In the genomic region with DNA sequence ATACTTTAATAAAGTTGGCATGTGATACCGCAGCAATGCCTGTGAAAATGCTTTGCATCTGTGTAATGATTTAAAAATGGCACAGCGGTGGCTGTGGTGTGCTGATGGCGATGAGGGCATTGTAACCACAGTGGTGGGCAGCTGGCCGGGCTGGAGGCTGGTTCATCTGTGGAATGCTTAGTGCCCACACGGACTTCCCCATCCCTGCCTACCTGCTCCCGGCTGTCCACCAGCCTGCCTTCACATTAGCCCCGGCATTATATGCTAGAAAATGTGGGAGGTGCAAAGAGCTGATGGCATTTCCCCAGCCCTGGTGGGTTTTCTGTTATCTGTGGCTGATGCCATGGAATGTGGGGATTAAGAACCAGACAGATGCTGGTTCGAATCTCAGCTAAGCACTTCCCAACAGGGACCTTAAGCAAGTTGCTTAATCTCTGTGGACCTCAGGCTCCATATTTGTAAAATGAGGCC, we compare ENCODE assay signal across 18 cellular contexts. TPM values are rescaled to one million over a fixed set of nuclear protein-coding genes. Genes with fewer than 3 reads are reported as not detected.
DNase-seq lines count a peak whose midpoint lies in the region; ATAC-seq and TF ChIP-seq lines count a peak whose summit lies in the region.
"Had no signal": no experiment of that assay in that cellular context is flagged by ENCODE, and none has a peak within 500 bp of the region (broad histone marks: within the 10 kb centered on the region; RNA-seq: fewer than 3 reads in every experiment).

No MANE protein-coding gene starts in this region.

- no peak overlapping the region for H2BK120ac ChIP-seq in mesenchymal stem cell (ENCODE audit: low read depth, low read length)

- BruUV-seq in Panc1 (replicated peaks; lab: Mats Ljungman, UMichigan), result no TSS peak

- TF ChIP-seq RAD21 in SK-N-SH (IDR thresholded peaks at IDR 0.05; ENCODE audit: low read length), result no peak

- POLR2A ChIA-PET in Panc1 (lab: Charles Lee), result interaction anchor here (0.6 kb wide), 1 partner anchor 506 kb away, joined by 3 read pairs; no protein-coding TSS in a partner anchor
- POLR2A ChIA-PET in SK-N-SH (lab: Yijun Ruan, JAX), result interaction anchor here (0.7 to 1.4 kb wide), 3 partner anchors 15 to 55 kb away, joined by 3 to 5 read pairs (median 3); no protein-coding TSS in a partner anchor

- no peak overlapping the region for H2AK5ac ChIP-seq in mesenchymal stem cell (ENCODE audit: low read length, severe bottlenecking)

- H3K4me2 ChIP-seq in mesenchymal stem cell (ENCODE audit: low read length, poor library complexity, severe bottlenecking) (no peak overlapping the region), SK-N-SH (no peak overlapping the region)
- H3K4me2 ChIP-seq: GM23338 had no signal

- H4K91ac ChIP-seq in mesenchymal stem cell (ENCODE audit: low read length), result no peak overlapping the region

- no peak overlapping the region for H2AFZ ChIP-seq in mesenchymal stem cell (ENCODE audit: low read depth, low read length)
- H2AFZ ChIP-seq in SK-N-SH (ENCODE audit: low read depth), result no peak overlapping the region
- H2AFZ ChIP-seq: GM23338 had no signal

- H4K20me1 ChIP-seq in SK-N-SH (ENCODE audit: insufficient read depth), result peaks cover 100% of the 10 kb centered on the region

- CTCF ChIA-PET in Panc1 (lab: Charles Lee) (interaction anchor here (1.2 kb wide), 1 partner anchor 8 kb away, joined by 7 read pairs; no protein-coding TSS in a partner anchor), SK-N-SH (lab: Yijun Ruan, JAX) (interaction anchor here (1.0 to 3.5 kb wide), 7 partner anchors 11 to 114 kb away, joined by 3 to 14 read pairs (median 6); no protein-coding TSS in a partner anchor)

- no peaks in the 10 kb centered on the region for H3K27me3 ChIP-seq in Panc1 (ENCODE audit: control insufficient read depth, insufficient read depth, low read length)
- H3K27me3 ChIP-seq in mesenchymal stem cell (ENCODE audit: control insufficient read depth in 1 of 2, insufficient read depth in 1 of 2, low read length in 2 of 2), result no peaks in the 10 kb centered on the region
- no peaks in the 10 kb centered on the region for H3K27me3 ChIP-seq in thoracic aorta (replicated peaks; ENCODE audit: insufficient read depth)
- no peaks in the 10 kb centered on the region for H3K27me3 ChIP-seq in SK-N-SH (ENCODE audit: insufficient read depth)
- H3K27me3 ChIP-seq: BE2C had no signal

- H3K14ac ChIP-seq in mesenchymal stem cell (ENCODE audit: low read length in 2 of 2), result no peak overlapping the region

- peaks cover 97% of the 10 kb centered on the region for H3K79me2 ChIP-seq in SK-N-SH (ENCODE audit: insufficient read depth)

- in situ Hi-C loops in Panc1 (cut with HindIII; ENCODE audit: low pct_unique_long_range_greater_than_20kb, low sequenced_read_pairs), result no loop called here

- H3K4ac ChIP-seq in mesenchymal stem cell (ENCODE audit: low read depth in 1 of 2, low read length in 2 of 2), result no peak overlapping the region

- H2BK15ac ChIP-seq in mesenchymal stem cell (ENCODE audit: low read depth, poor library complexity, severe bottlenecking), result no peak overlapping the region

- H3K27ac ChIP-seq in Panc1 (ENCODE audit: low read length), result peak overlapping the region; percentile 76
- H3K27ac ChIP-seq in cingulate gyrus (ENCODE audit: low read depth, low read length), result peak overlapping the region; percentile 99
- peak overlapping the region; percentile 3 for H3K27ac ChIP-seq in mesenchymal stem cell (ENCODE audit: low read length, poor library complexity, severe bottlenecking)
- peak overlapping the region; percentile 90 for H3K27ac ChIP-seq in thoracic aorta
- H3K27ac ChIP-seq in SK-N-SH (ENCODE audit: low read depth in 2 of 2, low read length in 1 of 2), result peak overlapping the region in 1 of 2 experiments; percentile 97; a peak in 2 of 4 replicates

- H3K9me2 ChIP-seq in SK-N-SH, result no peaks in the 10 kb centered on the region

- ATAC-seq in Panc1 (no peak), thoracic aorta (ENCODE audit: insufficient number of reproducible peaks, low FRiP score, low read depth) (no peak), GM21390 (IDR thresholded peaks at IDR 0.05; ENCODE audit: unreplicated experiment) (no peak)
- ATAC-seq in stimulated activated naive CD8-positive, alpha-beta T cell treated with anti-CD3 and anti-CD28 coated beads, Interleukin-15, Interleukin-2, amounts not matched to agents 100 U/mL and 50 U/mL, for 24 hours, result no peak
- ATAC-seq: activated T-helper 17 cell treated with anti-CD3 and anti-CD28 coated beads, Interleukin-2, amount 50 U/mL, for 72 hours; GM23338 had no signal

- no peaks in the 10 kb centered on the region for H3K79me1 ChIP-seq in mesenchymal stem cell (replicated peaks; ENCODE audit: low read length, poor library complexity, severe bottlenecking)

- DNase-seq in Panc1 (ENCODE audit: low read depth, low spot score), result no peak
- DNase-seq in mesenchymal stem cell, result no peak
- no peak for DNase-seq in thoracic aorta (ENCODE audit: low spot score)
- DNase-seq in stimulated activated naive CD8-positive, alpha-beta T cell treated with anti-CD3 and anti-CD28 coated beads, Interleukin-15, Interleukin-2, amounts not matched to agents 100 U/mL and 50 U/mL, for 24 hours, result no peak
- DNase-seq in inferior parietal cortex (ENCODE audit: extremely low spot score), result no peak
- no peak for DNase-seq in SK-N-SH
- DNase-seq: activated CD4-positive, alpha-beta memory T cell treated with anti-CD3 and anti-CD28 coated beads, Interleukin-2, amount 10 ng/mL, durations not matched to agents 7 days and 5 days; EL; NCI-H1436; NCI-H446 treated with DMSO at 0.1 percent for 48 hours; RPMI8226; stimulated activated CD4-positive, alpha-beta T cell treated with anti-CD3 and anti-CD28 coated beads, Interleukin-2, amount 100 ng/mL, for 24 hours; T-helper 9 cell had no signal

- no peak overlapping the region for H2BK5ac ChIP-seq in mesenchymal stem cell (ENCODE audit: low read depth, low read length, poor library complexity, severe bottlenecking)

- H3K4me1 ChIP-seq in Panc1 (ENCODE audit: control insufficient read depth, insufficient read depth, low read length) (peaks cover 88% of the 10 kb centered on the region), mesenchymal stem cell (ENCODE audit: control insufficient read depth, insufficient read depth, low read depth, low read length) (peaks cover 77% of the 10 kb centered on the region), thoracic aorta (ENCODE audit: control insufficient read depth in 1 of 2, low read depth in 2 of 2) (peaks cover 57 to 98% of the 10 kb centered on the region in 2 donors), SK-N-SH (ENCODE audit: control insufficient read depth in 1 of 2, insufficient read depth in 2 of 2, low read depth in 1 of 2, low read length in 1 of 2) (peaks cover 0 to 77% of the 10 kb centered on the region in 2 experiments; a peak in 3 of 4 replicates)

- no peak for TF ChIP-seq EP300 in SK-N-SH (IDR thresholded peaks at IDR 0.05; ENCODE audit: borderline replicate concordance in 1 of 2, low read depth in 1 of 2, low read length in 1 of 2)

- H3K9ac ChIP-seq in mesenchymal stem cell (ENCODE audit: low read length) (no peak overlapping the region), SK-N-SH (no peak overlapping the region)

- H3K9me3 ChIP-seq in Panc1 (ENCODE audit: control insufficient read depth, insufficient read depth, low read depth, low read length) (no peaks in the 10 kb centered on the region), mesenchymal stem cell (ENCODE audit: control insufficient read depth, low read length) (no peaks in the 10 kb centered on the region), thoracic aorta (no peaks in the 10 kb centered on the region), SK-N-SH (no peaks in the 10 kb centered on the region)
- H3K9me3 ChIP-seq: BE2C had no signal

- intact Hi-C loops in Panc1 (cut with micrococcal nuclease; ENCODE audit: unreplicated experiment), result no loop called here

- H3F3A ChIP-seq in SK-N-SH (replicated peaks; ENCODE audit: insufficient read depth), result no peaks in the 10 kb centered on the region

- no peak overlapping the region for H3K18ac ChIP-seq in mesenchymal stem cell (ENCODE audit: low read depth in 1 of 2, low read length in 2 of 2)

- TF ChIP-seq CTCF in Panc1 (IDR thresholded peaks at IDR 0.05) (no peak), thoracic aorta (IDR thresholded peaks at IDR 0.05) (no peak), SK-N-SH (IDR thresholded peaks at IDR 0.05) (no peak)

- H3K4me3 ChIP-seq in Panc1 (ENCODE audit: low read depth in 2 of 2, low read length in 2 of 2), result no peak overlapping the region
- no peak overlapping the region for H3K4me3 ChIP-seq in mesenchymal stem cell (ENCODE audit: insufficient read depth in 1 of 2, low read depth in 1 of 2, low read length in 2 of 2)
- no peak overlapping the region for H3K4me3 ChIP-seq in thoracic aorta
- H3K4me3 ChIP-seq in SK-N-SH (ENCODE audit: low read depth in 2 of 2, low read length in 1 of 2), result no peak overlapping the region
- H3K4me3 ChIP-seq: GM23338 had no signal

- WGBS in mesenchymal stem cell, result 97% methylated on average over 7 of the region's 8 CpGs
- 96% methylated on average over 8 of the region's 8 CpGs for WGBS in SK-N-SH (ENCODE audit: low lambda C conversion rate)

- peak overlapping the region in 1 of 2 experiments; percentile 67 for H3K23ac ChIP-seq in mesenchymal stem cell (ENCODE audit: low read length in 2 of 2)

- H3K36me3 ChIP-seq in Panc1 (ENCODE audit: control insufficient read depth, insufficient read depth, low read length) (no peaks in the 10 kb centered on the region), mesenchymal stem cell (ENCODE audit: control insufficient read depth in 1 of 2, insufficient read depth in 2 of 2, low read depth in 1 of 2, low read length in 2 of 2) (peaks cover 11 to 76% of the 10 kb centered on the region in 2 experiments), thoracic aorta (no peaks in the 10 kb centered on the region), SK-N-SH (replicated peaks in 1 of 2; ENCODE audit: control insufficient read depth in 1 of 2, insufficient read depth in 2 of 2, low read length in 1 of 2) (no peaks in the 10 kb centered on the region)
- H3K36me3 ChIP-seq: BE2C had no signal

- no peak overlapping the region for H4K8ac ChIP-seq in mesenchymal stem cell (ENCODE audit: low read length)

- H2BK12ac ChIP-seq in mesenchymal stem cell (ENCODE audit: low read length in 2 of 2), result no peak overlapping the region

RNA-seq across cellular contexts. Expression of a gene that starts 2.9 kb away (rescaled TPM):
- 142 TPM for total RNA-seq in Panc1 (2021; ENCODE audit: unreplicated experiment)
- polyA plus RNA-seq in Panc1 (2012; ENCODE audit: insufficient read length), result 80.5 TPM
- 64.3 TPM for polyA plus RNA-seq in mesenchymal stem cell (2013, experiment 1 of 2)
- 64.6 TPM for polyA plus RNA-seq in mesenchymal stem cell (2013, experiment 2 of 2)
- 100 to 1,000 TPM; 112 to 131 TPM for total RNA-seq in thoracic aorta
- polyA plus RNA-seq in SK-N-SH (2012; rRNA removed), result 29.2 and 33.8 TPM in 2 replicates
- 13.8 and 22.5 TPM in 2 replicates for polyA plus RNA-seq in SK-N-SH (2012; cell fraction: cytosol; rRNA removed)
- 32.7 and 39.0 TPM in 2 replicates for polyA plus RNA-seq in SK-N-SH (2012; cell fraction: nucleus; rRNA removed)

RNA-seq across cellular contexts. Expression of a gene that starts 55.5 kb away (rescaled TPM):
- total RNA-seq in Panc1 (2021; ENCODE audit: unreplicated experiment) (1,959 TPM), thoracic aorta (1,000 to 10,000 TPM; 1,311 to 1,492 TPM)
- 1,891 TPM for polyA plus RNA-seq in Panc1 (2012; ENCODE audit: insufficient read length)
- polyA plus RNA-seq in mesenchymal stem cell (2013, experiment 1 of 2), result 3,588 TPM
- polyA plus RNA-seq in mesenchymal stem cell (2013, experiment 2 of 2), result 3,623 TPM
- 10,227 and 11,441 TPM in 2 replicates for polyA plus RNA-seq in SK-N-SH (2012; rRNA removed)
- 12,920 and 13,251 TPM in 2 replicates for polyA plus RNA-seq in SK-N-SH (2012; cell fraction: cytosol; rRNA removed)
- polyA plus RNA-seq in SK-N-SH (2012; cell fraction: nucleus; rRNA removed), result 1,878 and 2,730 TPM in 2 replicates
